17 cellular contexts compared by ENCODE assay signal in the genomic region with DNA sequence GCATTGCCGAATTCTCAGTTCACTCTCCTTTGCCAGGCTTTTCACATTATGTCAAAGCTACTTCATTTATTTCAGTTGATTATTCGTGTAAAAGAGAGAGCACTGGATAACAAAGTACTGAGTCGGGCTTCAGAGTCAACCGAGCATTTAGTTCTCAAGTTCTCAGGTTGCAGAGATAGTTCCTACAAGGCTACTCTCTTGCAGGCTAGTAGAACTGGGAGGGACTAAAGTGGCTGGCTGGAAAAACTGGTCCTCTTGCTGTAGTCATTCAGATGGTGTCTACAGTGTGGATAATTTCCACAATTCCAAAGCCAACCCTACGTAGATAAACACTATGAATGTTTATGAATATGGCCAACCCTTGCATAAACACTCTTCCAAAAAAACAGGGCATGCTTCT. TPM values are rescaled to one million over a fixed set of nuclear protein-coding genes. Genes with fewer than 3 reads are reported as not detected.
DNase-seq lines count a peak whose midpoint lies in the region; ATAC-seq, FAIRE-seq and TF ChIP-seq lines count a peak whose summit lies in the region.
"Had no signal": no experiment of that assay in that cellular context is flagged by ENCODE, and none has a peak within 500 bp of the region (broad histone marks: within the 10 kb centered on the region; RNA-seq: fewer than 3 reads in every experiment).

No MANE protein-coding gene starts in this region.

- no peaks in the 10 kb centered on the region for H3K27me3 Mint-ChIP-seq in activated CD8-positive, alpha-beta T cell treated with anti-CD3 and anti-CD28 coated beads for 36 hours
- H3K27me3 Mint-ChIP-seq: stimulated activated naive CD8-positive, alpha-beta T cell treated with anti-CD3 and anti-CD28 coated beads, Interleukin-15, Interleukin-2, amounts not matched to agents 100 ng/mL and 50 ng/mL, for 24 hours had no signal

- no peak overlapping the region for H3K4me3 Mint-ChIP-seq in activated CD8-positive, alpha-beta T cell treated with anti-CD3 and anti-CD28 coated beads for 36 hours
- H3K4me3 Mint-ChIP-seq: stimulated activated naive CD8-positive, alpha-beta T cell treated with anti-CD3 and anti-CD28 coated beads, Interleukin-15, Interleukin-2, amounts not matched to agents 100 ng/mL and 50 ng/mL, for 24 hours; T-helper 1 cell treated with Interleukin-12 subunit alpha and Interleukin-12 subunit beta and Interleukin-4 antibody, amounts not matched to agents 30 μg/mL and 1 μg/mL, for 36 hours had no signal

- intact Hi-C loops in activated CD8-positive, alpha-beta T cell treated with anti-CD3 and anti-CD28 coated beads for 36 hours (cut with micrococcal nuclease) = no loop called here

- CTCF ChIA-PET in activated CD8-positive, alpha-beta T cell treated with anti-CD3 and anti-CD28 coated beads for 36 hours (lab: Charles Lee) = interaction anchor here (0.6 to 1.7 kb wide), 3 partner anchors 49 to 57 kb away, joined by 3 to 9 read pairs (median 3); no protein-coding TSS in a partner anchor

- H3K9me3 ChIP-seq in neutrophil (no peaks in the 10 kb centered on the region), HAP-1 (no peaks in the 10 kb centered on the region), tibial nerve (no peaks in the 10 kb centered on the region)
- H3K9me3 ChIP-seq: mucosa of descending colon had no signal

- H3K4me3 ChIP-seq in neutrophil (ENCODE audit: low read depth in 1 of 2, low read length in 1 of 2) (no peak overlapping the region), HAP-1 (no peak overlapping the region), tibial nerve (no peak overlapping the region)
- H3K4me3 ChIP-seq: cardiac muscle cell, mucosa of descending colon had no signal

- WGBS in tibial nerve, 2 donors = 60 to 62% methylated on average over 5 of the region's 5 CpGs

- POLR2A ChIA-PET in activated CD8-positive, alpha-beta T cell treated with anti-CD3 and anti-CD28 coated beads for 36 hours (lab: Charles Lee) = interaction anchor here (0.6 kb wide), 1 partner anchor 9 kb away, joined by 3 read pairs; no protein-coding TSS in a partner anchor

- no peaks in the 10 kb centered on the region for H3K27me3 ChIP-seq in neutrophil
- no peaks in the 10 kb centered on the region for H3K27me3 ChIP-seq in HAP-1 (ENCODE audit: low read depth)
- H3K27me3 ChIP-seq in tibial nerve = no peaks in the 10 kb centered on the region
- H3K27me3 ChIP-seq: cardiac muscle cell had no signal

- H3K4me1 ChIP-seq in neutrophil (ENCODE audit: control insufficient read depth in 1 of 2, insufficient read depth in 1 of 2, low read depth in 1 of 2, low read length in 1 of 2) = peaks cover 33 to 45% of the 10 kb centered on the region in 2 experiments
- H3K4me1 ChIP-seq in HAP-1 = peaks cover 16% of the 10 kb centered on the region
- peaks cover 0 to 18% (median 3%) of the 10 kb centered on the region in 4 donors for H3K4me1 ChIP-seq in tibial nerve

- H3K36me3 Mint-ChIP-seq in activated CD8-positive, alpha-beta T cell treated with anti-CD3 and anti-CD28 coated beads for 36 hours (ENCODE audit: low read depth) = peaks cover 4% of the 10 kb centered on the region

- ATAC-seq in activated CD8-positive, alpha-beta T cell treated with anti-CD3 and anti-CD28 coated beads for 36 hours = no peak
- ATAC-seq: mucosa of descending colon had no signal

- H3K9me3 Mint-ChIP-seq in activated CD8-positive, alpha-beta T cell treated with anti-CD3 and anti-CD28 coated beads for 36 hours = no peaks in the 10 kb centered on the region
- H3K9me3 Mint-ChIP-seq: stimulated activated naive CD8-positive, alpha-beta T cell treated with anti-CD3 and anti-CD28 coated beads, Interleukin-15, Interleukin-2, amounts not matched to agents 100 ng/mL and 50 ng/mL, for 24 hours; T-helper 1 cell treated with Interleukin-12 subunit alpha and Interleukin-12 subunit beta and Interleukin-4 antibody, amounts not matched to agents 30 μg/mL and 1 μg/mL, for 36 hours had no signal

- no peak for TF ChIP-seq EP300 in tibial nerve (IDR thresholded peaks at IDR 0.05)

- H3K4me1 Mint-ChIP-seq in activated CD8-positive, alpha-beta T cell treated with anti-CD3 and anti-CD28 coated beads for 36 hours (ENCODE audit: low read depth) = peaks cover 26% of the 10 kb centered on the region

- H3K36me3 ChIP-seq in neutrophil = no peaks in the 10 kb centered on the region
- H3K36me3 ChIP-seq in HAP-1 (replicated peaks) = no peaks in the 10 kb centered on the region
- H3K36me3 ChIP-seq in tibial nerve = no peaks in the 10 kb centered on the region
- H3K36me3 ChIP-seq: cardiac muscle cell had no signal

- TF ChIP-seq POLR2A in GM12891 (IDR thresholded peaks at IDR 0.05; ENCODE audit: low read depth, low read length) (no peak), tibial nerve (IDR thresholded peaks at IDR 0.05) (no peak)

- TF ChIP-seq CTCF in neutrophil (IDR thresholded peaks at IDR 0.05) (no peak), tibial nerve (IDR thresholded peaks at IDR 0.05) (no peak)
- TF ChIP-seq CTCF in activated CD8-positive, alpha-beta T cell treated with anti-CD3 and anti-CD28 coated beads for 36 hours (IDR thresholded peaks at IDR 0.05) = no peak

- no peak overlapping the region for H3K27ac Mint-ChIP-seq in activated CD8-positive, alpha-beta T cell treated with anti-CD3 and anti-CD28 coated beads for 36 hours
- H3K27ac Mint-ChIP-seq: stimulated activated naive CD8-positive, alpha-beta T cell treated with anti-CD3 and anti-CD28 coated beads, Interleukin-15, Interleukin-2, amounts not matched to agents 100 ng/mL and 50 ng/mL, for 24 hours; T-helper 1 cell treated with Interleukin-12 subunit alpha and Interleukin-12 subunit beta and Interleukin-4 antibody, amounts not matched to agents 30 μg/mL and 1 μg/mL, for 36 hours had no signal

- in situ Hi-C loops in HAP-1 (cut with MboI; ENCODE audit: low sequenced_read_pairs) = loop anchor here (10.0 kb wide), 1 partner anchor 78 kb away; a partner anchor contains a TSS

- H3K27ac ChIP-seq in neutrophil = peak overlapping the region; percentile 37
- H3K27ac ChIP-seq in tibial nerve = no peak overlapping the region
- H3K27ac ChIP-seq: cardiac muscle cell, epithelial cell of prostate had no signal

- peak; percentile 73 for FAIRE-seq in GM12891 (lab: Jason Lieb, UNC)

- no peak for DNase-seq in GM12891 (ENCODE audit: insufficient read length, low spot score)
- DNase-seq in NCI-H510A treated with DMSO at 0.1 percent for 48 hours (lab: John Stamatoyannopoulos, UW) = peak; percentile 87
- peak; percentile 13 for DNase-seq in fibroblast of gingiva (ENCODE audit: low read depth)
- DNase-seq in activated CD4-positive, alpha-beta T cell treated with anti-CD3 and anti-CD28 coated beads, Interleukin-2, amount 50 U/mL, for 48 hours = no peak
- DNase-seq in HAP-1 (ENCODE audit: low spot score in 2 of 2) = no peak
- no peak for DNase-seq in activated CD8-positive, alpha-beta T cell treated with anti-CD3 and anti-CD28 coated beads for 36 hours
- DNase-seq in tibial nerve (ENCODE audit: low spot score in 2 of 2) = no peak
- DNase-seq: activated gamma-delta T cell treated with Interleukin-2 at 50 U/mL for 16 hours; mucosa of descending colon; NCI-H2081 treated with DMSO at 0.1 percent for 48 hours; retina; stimulated activated CD4-positive, alpha-beta T cell treated with anti-CD3 and anti-CD28 coated beads, Interleukin-4, amount 100 ng/mL, for 4 hours had no signal

TF ChIP-seq in GM12891, 5 proteins besides CTCF, POLR2A, EP300 and RAD21:
- TF ChIP-seq POU2F2 (IDR thresholded peaks at IDR 0.05; ENCODE audit: low read depth, low read length) (no peak), SPI1 (IDR thresholded peaks at IDR 0.05; ENCODE audit: low read depth, low read length) (no peak), POLR2AphosphoS5 (IDR thresholded peaks at IDR 0.05; ENCODE audit: low read depth, low read length) (no peak), TAF1 (IDR thresholded peaks at IDR 0.05; ENCODE audit: low read depth, low read length) (no peak), PAX5 (IDR thresholded peaks at IDR 0.05; ENCODE audit: insufficient read depth, low read length, severe bottlenecking) (no peak)

RNA-seq across cellular contexts. Expression of a gene that starts 4.6 kb away (rescaled TPM):
- 11.8 TPM for polyA plus RNA-seq in GM12891 (2012; ENCODE audit: low read depth, missing spikeins)
- total RNA-seq in activated CD8-positive, alpha-beta T cell treated with anti-CD3 and anti-CD28 coated beads for 36 hours = 10 to 100 TPM; 54.3 to 55.5 TPM
- 10 to 100 TPM; 21.0 to 36.7 (median 27.9) TPM for total RNA-seq in tibial nerve

Comparison
In these comparisons a context has a peak if more than half of its experiments do, and no peak if none do; other contexts are left out.
1. DNase-seq: peak in NCI-H510A treated with DMSO at 0.1 percent for 48 hours (single experiment) and fibroblast of gingiva (single experiment); none in GM12891 (single experiment), activated CD4-positive, alpha-beta T cell treated with anti-CD3 and anti-CD28 coated beads, Interleukin-2, amount 50 U/mL, for 48 hours (0 of 2), HAP-1 (0 of 2), activated CD8-positive, alpha-beta T cell treated with anti-CD3 and anti-CD28 coated beads for 36 hours (single experiment) and tibial nerve (0 of 2).